In the genomic region with DNA sequence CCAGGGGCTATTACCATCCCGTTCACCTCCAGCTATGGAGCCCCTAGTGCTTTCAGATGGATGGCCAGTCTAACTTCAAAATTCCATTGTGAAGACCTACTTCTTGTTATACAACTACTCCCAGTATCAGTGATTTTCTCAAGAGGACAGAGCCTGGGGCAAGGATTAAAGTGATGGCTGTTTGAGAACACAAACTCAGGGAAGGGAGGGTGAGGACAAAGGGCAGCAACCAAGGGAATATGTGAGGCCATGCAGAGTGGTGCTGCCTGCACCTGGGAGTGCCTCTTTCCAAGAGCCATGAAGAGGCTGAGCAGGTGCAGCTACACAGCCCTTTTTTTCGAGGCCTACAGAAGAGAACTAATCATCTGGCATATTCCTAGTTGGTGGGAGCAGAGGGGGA, we compare ENCODE assay signal across 28 cellular contexts.
"Had no signal": no experiment of that assay in that cellular context is flagged by ENCODE, and none has a peak within 500 bp of the region (broad histone marks: within the 10 kb centered on the region; RNA-seq: fewer than 3 reads in every experiment).

No MANE protein-coding gene starts in this region.

- H3K27me3 ChIP-seq: body of pancreas, cardiac muscle cell, colonic mucosa, dorsolateral prefrontal cortex, gastrocnemius medialis, hepatocyte, pancreas, upper lobe of left lung had no signal

- H3K4me1 ChIP-seq: body of pancreas, colonic mucosa, gastrocnemius medialis, pancreas, prostate gland had no signal

- H3K9me3 ChIP-seq: body of pancreas, colonic mucosa, gastrocnemius medialis, pancreas, prostate gland, thoracic aorta, upper lobe of left lung had no signal

- ATAC-seq: activated CD4-positive, alpha-beta T cell treated with anti-CD3 and anti-CD28 coated beads for 36 hours; activated CD8-positive, alpha-beta T cell treated with anti-CD3 and anti-CD28 coated beads, Interleukin-2, amount 10 ng/mL, durations not matched to agents 7 days and 5 days; body of pancreas; effector memory CD8-positive, alpha-beta T cell; gastrocnemius medialis; left ventricle myocardium superior; naive thymus-derived CD4-positive, alpha-beta T cell; pancreas; sciatic nerve; stimulated activated effector memory CD8-positive, alpha-beta T cell treated with anti-CD3 and anti-CD28 coated beads, Interleukin-12 subunit alpha, Interleukin-12 subunit beta, amount 100 ng/mL, for 72 hours had no signal

- H3K36me3 ChIP-seq: cardiac muscle cell, colonic mucosa, gastrocnemius medialis, pancreas, prostate gland, thoracic aorta, upper lobe of left lung had no signal

- H3K4me3 ChIP-seq: body of pancreas, cardiac muscle cell, colonic mucosa, dorsolateral prefrontal cortex, gastrocnemius medialis, hepatocyte, pancreas, prostate gland, skin epidermis, thoracic aorta, upper lobe of left lung had no signal

- DNase-seq: activated B cell treated with CpG ODN at 0.5 μM for 24 hours; activated CD4-positive, alpha-beta T cell treated with anti-CD3 and anti-CD28 coated beads for 36 hours; activated CD8-positive, alpha-beta T cell treated with anti-CD3 and anti-CD28 coated beads, Interleukin-2, amount 10 ng/mL, durations not matched to agents 7 days and 5 days; activated effector memory CD4-positive, alpha-beta T cell treated with Interleukin-2 at 50 U/mL for 16 hours; activated naive CD4-positive, alpha-beta T cell treated with Interleukin-2 at 50 U/mL for 16 hours; activated T-cell treated with anti-CD3 and anti-CD28 coated beads for 4 hours; aorta; body of pancreas; cerebellar nuclear complex; colonic mucosa; dorsolateral prefrontal cortex; effector memory CD8-positive, alpha-beta T cell; erythroblast; gastrocnemius medialis; islet precursor cell; left ventricle myocardium superior; naive thymus-derived CD4-positive, alpha-beta T cell; pancreas; retina; stimulated activated CD4-positive, alpha-beta T cell treated with anti-CD3 and anti-CD28 coated beads, Interleukin-4, amount 100 ng/mL, for 24 hours; upper lobe of left lung had no signal

- H3K27ac ChIP-seq: body of pancreas, cardiac muscle cell, colonic mucosa, dorsolateral prefrontal cortex, gastrocnemius medialis, hepatocyte, pancreas, prostate gland, skin epidermis, thoracic aorta, upper lobe of left lung had no signal
